17 cellular contexts compared by ENCODE assay signal in the genomic region with DNA sequence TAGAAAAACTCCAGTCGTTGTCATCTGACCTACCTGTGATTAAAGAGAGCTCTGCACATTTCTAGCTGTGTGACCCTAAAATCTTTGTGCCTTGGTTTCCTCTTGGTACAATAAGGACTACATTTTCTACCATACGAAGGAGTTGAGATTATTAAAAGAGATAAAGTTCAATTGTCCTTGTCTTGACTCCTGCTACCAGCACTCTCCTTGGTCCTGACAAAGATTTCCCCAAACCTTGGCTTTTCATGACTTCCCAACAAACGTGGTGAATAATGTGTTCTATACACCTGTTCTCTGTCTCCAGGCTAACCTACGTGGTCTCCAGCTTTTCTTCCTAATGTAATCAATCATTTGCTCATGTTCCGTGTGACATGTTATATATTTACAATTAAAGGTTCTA.
DNase-seq lines count a peak whose midpoint lies in the region; ATAC-seq, FAIRE-seq and TF ChIP-seq lines count a peak whose summit lies in the region.
"Had no signal": no experiment of that assay in that cellular context is flagged by ENCODE, and none has a peak within 500 bp of the region (broad histone marks: within the 10 kb centered on the region; RNA-seq: fewer than 3 reads in every experiment).

No MANE protein-coding gene starts in this region.

- TF ChIP-seq RAD21 in A549 (conservative IDR thresholded peaks at IDR 0.05 in 1 of 2, IDR thresholded peaks at IDR 0.05 in 1 of 2) (no peak), HCT116 (IDR thresholded peaks at IDR 0.05; ENCODE audit: low read depth) (no peak)

- DNase-seq in A549 (ENCODE audit: low read depth in 1 of 2, low spot score in 1 of 2) (no peak), HCT116 (ENCODE audit: low read depth, low spot score) (no peak), islet precursor cell (peak; percentile 10), kidney glomerular epithelial cell (lab: John Stamatoyannopoulos, UW) (no peak)
- no peak for DNase-seq in central memory CD4-positive, alpha-beta T cell
- DNase-seq: 8988T; BE2C; CD4-positive, CD25-positive, alpha-beta regulatory T cell; DMS153; DMS79; GF-D8; HFFc6; KG1 had no signal

- no peak for ATAC-seq in A549
- no peak for ATAC-seq in HCT116
- no peak for ATAC-seq in HG03159 (IDR thresholded peaks at IDR 0.05; ENCODE audit: unreplicated experiment)

- H3K79me2 ChIP-seq in HCT116 (ENCODE audit: insufficient read depth, low read length), result peaks cover 14% of the 10 kb centered on the region

- CTCF ChIA-PET in A549 (lab: Yijun Ruan, JAX), result interaction anchor here (1.1 kb wide), 1 partner anchor 55 kb away, joined by 3 read pairs; no protein-coding TSS in a partner anchor
- CTCF ChIA-PET in HCT116 (lab: Charles Lee), result no interaction called here

- 45% methylated on average over 5 of the region's 5 CpGs for WGBS in A549 (ENCODE audit: missing lambda C conversion rate)

- peak overlapping the region; percentile 62; the same call in 1 of the 2 replicates for H3K9ac ChIP-seq in HCT116 (ENCODE audit: low read length)

- H3K27me3 ChIP-seq in HCT116 (ENCODE audit: insufficient read depth, low read length), result no peaks in the 10 kb centered on the region
- H3K27me3 ChIP-seq: BE2C had no signal

- TF ChIP-seq CTCF in A549 (IDR thresholded peaks at IDR 0.05) (no peak), HCT116 (IDR thresholded peaks at IDR 0.05 in 2 of 3, conservative IDR thresholded peaks at IDR 0.05 in 1 of 3; ENCODE audit: borderline replicate concordance in 1 of 3, insufficient read depth in 1 of 3, low read depth in 2 of 3, low read length in 2 of 3) (no peak)

- H3K4me2 ChIP-seq in A549 (no peak overlapping the region), HCT116 (ENCODE audit: low read length) (no peak overlapping the region)

- no peaks in the 10 kb centered on the region for H4K20me1 ChIP-seq in HCT116 (ENCODE audit: insufficient read depth)

- H3K4me1 ChIP-seq in A549, result no peaks in the 10 kb centered on the region
- peaks cover 62 to 96% of the 10 kb centered on the region in 2 experiments for H3K4me1 ChIP-seq in HCT116 (ENCODE audit: control insufficient read depth in 1 of 2, insufficient read depth in 2 of 2, low read length in 2 of 2)
- H3K4me1 ChIP-seq: BE2C, HAP-1 had no signal

- no peak for TF ChIP-seq EP300 in A549 (IDR thresholded peaks at IDR 0.05)

- BruUV-seq in HCT116 (replicated peaks; lab: Mats Ljungman, UMichigan), result no TSS peak

- FAIRE-seq in A549 (lab: Jason Lieb, UNC), result no peak
- FAIRE-seq: HTR-8/SVneo had no signal

- H3K27ac ChIP-seq in A549, result no peak overlapping the region
- peak overlapping the region; percentile 87 for H3K27ac ChIP-seq in HCT116 (ENCODE audit: low read depth, low read length)

- no peak overlapping the region for H2AFZ ChIP-seq in HCT116 (ENCODE audit: low read depth, low read length, poor library complexity, severe bottlenecking)

- H3K9me2 ChIP-seq in HCT116 (ENCODE audit: insufficient read depth), result no peaks in the 10 kb centered on the region

- TF ChIP-seq POLR2A in A549 (IDR thresholded peaks at IDR 0.05; ENCODE audit: low read length) (no peak), HCT116 (IDR thresholded peaks at IDR 0.05; ENCODE audit: borderline replicate concordance, extremely low read depth, insufficient read depth, insufficient read length) (no peak)

- H3K9me3 ChIP-seq in A549 (no peaks in the 10 kb centered on the region), HCT116 (ENCODE audit: control insufficient read depth in 1 of 2, insufficient read depth in 1 of 2, low read depth in 1 of 2, low read length in 2 of 2) (no peaks in the 10 kb centered on the region)
- H3K9me3 ChIP-seq: BE2C, HAP-1 had no signal

- RAD21 ChIA-PET in HCT116 (lab: Charles Lee; ENCODE audit: low non-redundant PET in 1 of 2, low total read pairs in 2 of 2, uncharacterized antibody in 2 of 2, unreplicated experiment in 2 of 2), result no interaction called here

- intact Hi-C loops in HCT116 (cut with micrococcal nuclease), result no loop called here

- H3K4me3 ChIP-seq in A549, result no peak overlapping the region
- no peak overlapping the region for H3K4me3 ChIP-seq in HCT116 (replicated peaks in 1 of 2; ENCODE audit: low read depth in 1 of 2, low read length in 2 of 2)
- H3K4me3 ChIP-seq: HAP-1 had no signal

- peaks cover 0 to 3% of the 10 kb centered on the region in 2 experiments; a peak in 1 of 4 replicates for H3K36me3 ChIP-seq in HCT116 (ENCODE audit: control insufficient read depth in 1 of 2, insufficient read depth in 2 of 2, low read length in 2 of 2)
- H3K36me3 ChIP-seq: BE2C, HAP-1 had no signal

- POLR2A ChIA-PET in A549 (lab: Yijun Ruan, JAX) (no interaction called here), HCT116 (lab: Charles Lee) (interaction anchor here (1.6 to 2.7 kb wide), 2 partner anchors 30 to 32 kb away, joined by 3 to 15 read pairs; no protein-coding TSS in a partner anchor)

TF ChIP-seq in A549, 52 proteins besides CTCF, POLR2A, EP300 and RAD21 (continues in another document):
- TF ChIP-seq, protein P1, sequence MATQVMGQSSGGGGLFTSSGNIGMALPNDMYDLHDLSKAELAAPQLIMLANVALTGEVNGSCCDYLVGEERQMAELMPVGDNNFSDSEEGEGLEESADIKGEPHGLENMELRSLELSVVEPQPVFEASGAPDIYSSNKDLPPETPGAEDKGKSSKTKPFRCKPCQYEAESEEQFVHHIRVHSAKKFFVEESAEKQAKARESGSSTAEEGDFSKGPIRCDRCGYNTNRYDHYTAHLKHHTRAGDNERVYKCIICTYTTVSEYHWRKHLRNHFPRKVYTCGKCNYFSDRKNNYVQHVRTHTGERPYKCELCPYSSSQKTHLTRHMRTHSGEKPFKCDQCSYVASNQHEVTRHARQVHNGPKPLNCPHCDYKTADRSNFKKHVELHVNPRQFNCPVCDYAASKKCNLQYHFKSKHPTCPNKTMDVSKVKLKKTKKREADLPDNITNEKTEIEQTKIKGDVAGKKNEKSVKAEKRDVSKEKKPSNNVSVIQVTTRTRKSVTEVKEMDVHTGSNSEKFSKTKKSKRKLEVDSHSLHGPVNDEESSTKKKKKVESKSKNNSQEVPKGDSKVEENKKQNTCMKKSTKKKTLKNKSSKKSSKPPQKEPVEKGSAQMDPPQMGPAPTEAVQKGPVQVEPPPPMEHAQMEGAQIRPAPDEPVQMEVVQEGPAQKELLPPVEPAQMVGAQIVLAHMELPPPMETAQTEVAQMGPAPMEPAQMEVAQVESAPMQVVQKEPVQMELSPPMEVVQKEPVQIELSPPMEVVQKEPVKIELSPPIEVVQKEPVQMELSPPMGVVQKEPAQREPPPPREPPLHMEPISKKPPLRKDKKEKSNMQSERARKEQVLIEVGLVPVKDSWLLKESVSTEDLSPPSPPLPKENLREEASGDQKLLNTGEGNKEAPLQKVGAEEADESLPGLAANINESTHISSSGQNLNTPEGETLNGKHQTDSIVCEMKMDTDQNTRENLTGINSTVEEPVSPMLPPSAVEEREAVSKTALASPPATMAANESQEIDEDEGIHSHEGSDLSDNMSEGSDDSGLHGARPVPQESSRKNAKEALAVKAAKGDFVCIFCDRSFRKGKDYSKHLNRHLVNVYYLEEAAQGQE (IDR thresholded peaks at IDR 0.05), result peak; percentile 63; the same call in 1 of the 2 replicates

TF ChIP-seq in HCT116, 20 proteins besides CTCF, POLR2A, EP300 and RAD21:
- TF ChIP-seq MAX (IDR thresholded peaks at IDR 0.05), result no peak
- no peak for TF ChIP-seq ZNF274 (IDR thresholded peaks at IDR 0.05; ENCODE audit: low read depth, low read length)
- no peak for TF ChIP-seq ZFX (IDR thresholded peaks at IDR 0.05)
- TF ChIP-seq JUND (IDR thresholded peaks at IDR 0.05), result no peak
- TF ChIP-seq TCF7L2 (IDR thresholded peaks at IDR 0.05; ENCODE audit: borderline replicate concordance, extremely low read depth, insufficient read depth, insufficient read length), result no peak
- no peak for TF ChIP-seq ATF3 (IDR thresholded peaks at IDR 0.05)
- no peak for TF ChIP-seq EGR1 (IDR thresholded peaks at IDR 0.05; ENCODE audit: low read depth)
- TF ChIP-seq SRF (IDR thresholded peaks at IDR 0.05; ENCODE audit: low read depth), result no peak

TF ChIP-seq in PFSK-1, 5 proteins besides CTCF, POLR2A, EP300 and RAD21:
- TF ChIP-seq, protein P1 (IDR thresholded peaks at IDR 0.05; ENCODE audit: insufficient read depth in 1 of 2, low read depth in 2 of 2, low read length in 2 of 2), result peak; percentile 74 to 92
- TF ChIP-seq TAF1 (IDR thresholded peaks at IDR 0.05; ENCODE audit: borderline replicate concordance, insufficient read depth, low read length), result no peak
